In the genomic region with DNA sequence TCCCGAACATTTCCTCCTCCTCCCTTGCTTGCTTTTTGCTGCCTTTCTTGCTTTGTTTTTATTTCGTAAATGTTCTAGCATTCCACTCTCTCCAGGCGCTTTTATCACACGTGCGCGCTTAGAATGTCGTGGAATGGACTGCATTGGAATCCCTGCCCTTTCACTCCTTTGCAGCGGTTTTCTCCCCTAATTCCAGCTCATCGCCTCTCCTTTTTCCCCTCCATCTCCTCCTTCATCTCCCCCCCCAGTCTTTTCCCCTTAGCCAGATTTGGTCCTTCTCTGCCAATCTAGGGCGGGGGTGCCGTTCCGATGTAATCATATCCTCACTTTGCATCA, we compare ENCODE assay signal across 8 cellular contexts. TPM values are rescaled to one million over a fixed set of nuclear protein-coding genes. Genes with fewer than 3 reads are reported as not detected.
DNase-seq lines count a peak whose midpoint lies in the region; ATAC-seq and TF ChIP-seq lines count a peak whose summit lies in the region.

No MANE protein-coding gene starts in this region.

- in situ Hi-C loops in brain microvascular endothelial cell (cut with HindIII; ENCODE audit: low pct_ligation_motif_present, low sequenced_read_pairs) (no loop called here), ACHN (cut with HindIII; ENCODE audit: low pct_ligation_motif_present, low pct_unique_long_range_greater_than_20kb, low sequenced_read_pairs) (no loop called here)

- H3K9me3 Mint-ChIP-seq in activated T-cell treated with anti-CD3 and anti-CD28 coated beads, Interleukin-2, amount 50 U/mL, for 72 hours = no peaks in the 10 kb centered on the region

- H3K27ac ChIP-seq in brain microvascular endothelial cell = peak overlapping the region; percentile 77

- H3K27ac Mint-ChIP-seq in activated T-cell treated with anti-CD3 and anti-CD28 coated beads, Interleukin-2, amount 50 U/mL, for 72 hours = peak overlapping the region; percentile 100

- no peaks in the 10 kb centered on the region for H3K27me3 ChIP-seq in brain microvascular endothelial cell (replicated peaks)

- TF ChIP-seq CTCF in brain microvascular endothelial cell (IDR thresholded peaks at IDR 0.05; ENCODE audit: low read depth, low read length, missing control alignments) = no peak

- DNase-seq in activated T-cell treated with anti-CD3 and anti-CD28 coated beads, Interleukin-2, amount 50 U/mL, for 72 hours = no peak
- no peak for DNase-seq in activated T-cell treated with anti-CD3 and anti-CD28 coated beads, Interleukin-2, amount 50 U/mL, for 48 hours
- no peak for DNase-seq in brain microvascular endothelial cell
- peak; percentile 16 for DNase-seq in medulla oblongata (ENCODE audit: extremely low spot score)
- peak; percentile 45 for DNase-seq in ureter (ENCODE audit: low spot score)
- DNase-seq in SKM-1 treated with dmso at 0.1 percent for 144 hours (lab: John Stamatoyannopoulos, UW; ENCODE audit: unreplicated experiment) = no peak
- no peak for DNase-seq in dermis blood vessel endothelial cell
- DNase-seq in ACHN = no peak

- peak overlapping the region; percentile 97 to 100 for H3K4me3 Mint-ChIP-seq in activated T-cell treated with anti-CD3 and anti-CD28 coated beads, Interleukin-2, amount 50 U/mL, for 72 hours

- H3K4me1 Mint-ChIP-seq in activated T-cell treated with anti-CD3 and anti-CD28 coated beads, Interleukin-2, amount 50 U/mL, for 72 hours (ENCODE audit: low read depth) = peaks cover 19% of the 10 kb centered on the region

- peaks cover 7% of the 10 kb centered on the region for H3K27me3 Mint-ChIP-seq in activated T-cell treated with anti-CD3 and anti-CD28 coated beads, Interleukin-2, amount 50 U/mL, for 72 hours (ENCODE audit: low read depth)

- no peak for ATAC-seq in activated T-cell treated with anti-CD3 and anti-CD28 coated beads, Interleukin-2, amount 50 U/mL, for 72 hours (replicated peaks in 1 of 2)

- H3K36me3 Mint-ChIP-seq in activated T-cell treated with anti-CD3 and anti-CD28 coated beads, Interleukin-2, amount 50 U/mL, for 72 hours (ENCODE audit: insufficient read depth in 2 of 2) = peaks cover 25 to 39% of the 10 kb centered on the region in 2 donors

- H3K36me3 ChIP-seq in brain microvascular endothelial cell (replicated peaks) = no peaks in the 10 kb centered on the region

- H3K4me3 ChIP-seq in brain microvascular endothelial cell (ENCODE audit: low read depth, low read length) = peak overlapping the region; percentile 88

RNA-seq across cellular contexts. Expression of a gene that starts 0.6 kb away (rescaled TPM):
- 100 to 1,000 TPM; 702 to 788 TPM for total RNA-seq in activated T-cell treated with anti-CD3 and anti-CD28 coated beads, Interleukin-2, amount 50 U/mL, for 72 hours
- total RNA-seq in ureter (225 TPM), dermis blood vessel endothelial cell (92.8 and 149 TPM in 2 replicates)

RNA-seq across cellular contexts. Expression of a gene that starts 44.8 kb away (rescaled TPM):
- total RNA-seq in activated T-cell treated with anti-CD3 and anti-CD28 coated beads, Interleukin-2, amount 50 U/mL, for 72 hours = 1 to 10 TPM; 6.9 to 8.4 TPM
- total RNA-seq in ureter = 1.6 TPM
- 1.6 and 3.2 TPM in 2 replicates for total RNA-seq in dermis blood vessel endothelial cell

Comparison
In these comparisons a context has a peak if more than half of its experiments do, and no peak if none do; other contexts are left out.
1. DNase-seq: peak in medulla oblongata (single experiment) and ureter (single experiment); none in activated T-cell treated with anti-CD3 and anti-CD28 coated beads, Interleukin-2, amount 50 U/mL, for 72 hours (0 of 2), activated T-cell treated with anti-CD3 and anti-CD28 coated beads, Interleukin-2, amount 50 U/mL, for 48 hours (0 of 2), brain microvascular endothelial cell (single experiment), SKM-1 treated with dmso at 0.1 percent for 144 hours (single experiment), dermis blood vessel endothelial cell (single experiment) and ACHN (single experiment).